In the genomic region with DNA sequence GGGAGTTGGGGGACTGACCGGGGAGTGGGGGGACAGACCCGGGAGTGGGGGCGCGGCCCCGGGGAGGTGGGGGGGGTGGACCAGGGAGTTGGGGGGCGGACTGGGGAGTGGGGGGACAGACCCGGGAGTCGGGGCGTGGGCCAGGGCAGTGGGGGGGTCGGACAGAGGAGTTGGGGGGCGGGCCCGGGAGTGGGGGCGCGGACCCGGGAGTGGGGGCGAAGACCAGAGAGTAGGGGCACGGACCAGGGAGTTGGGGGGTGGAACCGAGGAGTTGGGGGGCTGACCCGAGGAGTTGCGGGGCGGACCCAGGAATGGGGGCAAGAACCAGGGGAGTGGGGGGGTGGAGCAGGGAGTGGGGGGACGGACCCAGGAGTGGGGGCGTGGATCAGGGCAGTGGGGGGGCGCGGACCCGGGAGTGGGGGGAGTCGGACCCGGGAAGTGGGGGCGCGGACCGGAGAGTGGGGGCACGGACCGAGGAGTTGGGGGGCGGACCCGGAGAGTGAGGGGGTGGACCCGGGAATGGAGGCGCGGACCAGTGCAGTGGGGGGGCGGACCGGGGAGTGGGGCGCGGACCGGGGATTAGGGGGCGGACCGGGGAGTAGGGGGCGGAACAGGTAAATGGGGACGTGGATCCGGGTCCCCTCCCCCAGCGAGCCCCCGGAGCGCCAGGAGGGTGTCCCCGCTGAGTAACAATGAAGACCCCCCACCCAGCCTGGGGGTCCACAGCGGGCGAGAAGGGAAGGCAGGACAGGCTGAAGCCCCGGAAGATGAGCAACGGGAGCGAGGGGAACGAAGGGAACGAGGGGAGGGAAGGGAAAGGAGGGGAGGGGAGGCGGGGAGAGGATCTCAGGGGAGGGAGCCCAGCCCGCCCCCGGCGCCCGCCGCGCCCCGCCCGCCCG, we compare ENCODE assay signal across 9 cellular contexts. TPM values are rescaled to one million over a fixed set of nuclear protein-coding genes. Genes with fewer than 3 reads are reported as not detected.
DNase-seq lines count a peak whose midpoint lies in the region; ATAC-seq lines count a peak whose summit lies in the region.
"Had no signal": no experiment of that assay in that cellular context is flagged by ENCODE, and none has a peak within 500 bp of the region (broad histone marks: within the 10 kb centered on the region; RNA-seq: fewer than 3 reads in every experiment).

No MANE protein-coding gene starts in this region.

- H2AFZ ChIP-seq in trophoblast cell (ENCODE audit: insufficient read depth, low read length, poor library complexity): peak overlapping the region; percentile 83

- no peak overlapping the region for H2BK12ac ChIP-seq in trophoblast cell (ENCODE audit: low read length)

- H3K4me2 ChIP-seq in trophoblast cell (ENCODE audit: low read length): peak overlapping the region; percentile 63

- peak overlapping the region; percentile 97 for H3K14ac ChIP-seq in trophoblast cell (ENCODE audit: low read length)

- H3K9ac ChIP-seq in trophoblast cell (ENCODE audit: low read length): peak overlapping the region; percentile 85

- H3K27ac ChIP-seq in trophoblast cell (ENCODE audit: low read depth, low read length): no peak overlapping the region

- H4K8ac ChIP-seq in trophoblast cell (ENCODE audit: low read depth, low read length): peak overlapping the region; percentile 87

- peaks cover 7 to 20% of the 10 kb centered on the region in 2 experiments for H3K4me1 ChIP-seq in trophoblast cell (ENCODE audit: control insufficient read depth in 1 of 2, insufficient read depth in 2 of 2, low read length in 2 of 2)

- H3K79me2 ChIP-seq in trophoblast cell (ENCODE audit: control insufficient read depth, insufficient read depth, low read length, poor library complexity): peaks cover 9% of the 10 kb centered on the region

- H3K36me3 ChIP-seq in trophoblast cell (ENCODE audit: control insufficient read depth in 1 of 2, insufficient read depth in 2 of 2, low read length in 2 of 2): peaks cover 0 to 2% of the 10 kb centered on the region in 2 experiments

- H3K79me1 ChIP-seq in trophoblast cell (ENCODE audit: low read length): peaks cover 6% of the 10 kb centered on the region

- peak overlapping the region; percentile 95 for H4K91ac ChIP-seq in trophoblast cell (ENCODE audit: low read depth, low read length)

- peak overlapping the region; percentile 82 for H2BK120ac ChIP-seq in trophoblast cell (ENCODE audit: insufficient read depth, low read length, poor library complexity)

- peak overlapping the region; percentile 80 for H2BK5ac ChIP-seq in trophoblast cell (ENCODE audit: low read depth, low read length, poor library complexity)

- peak overlapping the region; percentile 93 for H3K4me3 ChIP-seq in trophoblast cell (ENCODE audit: low read depth, low read length)

- DNase-seq in NCI-H1092 treated with DMSO at 0.1 percent for 48 hours (lab: John Stamatoyannopoulos, UW) (peak; percentile 60), NCI-H1092 (lab: John Stamatoyannopoulos, UW) (no peak), T-helper 2 cell (peak in 3 of 5 experiments; percentile 29 to 46 (median 38)), trophoblast cell (no peak), NOMO-1 treated with dmso at 0.1 percent for 144 hours (lab: John Stamatoyannopoulos, UW; ENCODE audit: unreplicated experiment) (no peak), NCI-H1436 (lab: John Stamatoyannopoulos, UW) (no peak)

- WGBS in trophoblast cell (ENCODE audit: extremely low coverage, insufficient coverage, insufficient read length): no CpG with 5 or more reads among the region's 69 CpGs

- H3K9me3 ChIP-seq in trophoblast cell (ENCODE audit: insufficient read depth, low read depth, low read length): peaks cover 4% of the 10 kb centered on the region

- H3K18ac ChIP-seq in trophoblast cell (ENCODE audit: low read length): peak overlapping the region; percentile 91

- H4K12ac ChIP-seq in trophoblast cell (ENCODE audit: low read depth, low read length): peak overlapping the region; percentile 81

- H2AK5ac ChIP-seq in trophoblast cell (ENCODE audit: low read length): no peak overlapping the region

- H3K27me3 ChIP-seq in trophoblast cell (ENCODE audit: insufficient read depth, low read length): peaks cover 5% of the 10 kb centered on the region

- peak overlapping the region; percentile 99 for H3K4ac ChIP-seq in trophoblast cell (ENCODE audit: low read depth, low read length)

- H3K23ac ChIP-seq in trophoblast cell (ENCODE audit: low read length): no peak overlapping the region

- ATAC-seq in esophagus mucosa (peak; percentile 4), GM21381 (IDR thresholded peaks at IDR 0.05; ENCODE audit: unreplicated experiment) (no peak)

RNA-seq across cellular contexts. Expression of gene R3HDM4, which starts 0.6 kb away (rescaled TPM):
- 59.2 TPM for total RNA-seq in esophagus mucosa
- 51.5 and 52.5 TPM in 2 replicates for polyA plus RNA-seq in trophoblast cell (2013)

RNA-seq across cellular contexts. Expression of gene KISS1R, which starts 4.7 kb away (rescaled TPM):
- not detected for total RNA-seq in esophagus mucosa
- 0.10 and 0.14 TPM in 2 replicates for polyA plus RNA-seq in trophoblast cell (2013)

RNA-seq across cellular contexts. Expression of gene ARID3A, which starts 13.4 kb away (rescaled TPM):
- total RNA-seq in esophagus mucosa: 6.9 TPM
- polyA plus RNA-seq in trophoblast cell (2013): 445 and 449 TPM in 2 replicates

RNA-seq across cellular contexts. Expression of gene RNU6-9, which starts 19.1 kb away (rescaled TPM):
- not detected for total RNA-seq in esophagus mucosa
- polyA plus RNA-seq in trophoblast cell (2013): not detected in 2 replicates
- total RNA-seq: activated CD8-positive, alpha-beta memory T cell treated with anti-CD3 and anti-CD28 coated beads for 36 hours had no signal

RNA-seq across cellular contexts. Expression of gene MED16, which starts 19.4 kb away (rescaled TPM):
- 43.5 TPM for total RNA-seq in esophagus mucosa
- 24.8 and 25.9 TPM in 2 replicates for polyA plus RNA-seq in trophoblast cell (2013)

Comparison
In these comparisons a context has a peak if more than half of its experiments do, and no peak if none do; other contexts are left out.
1. DNase-seq: peak in NCI-H1092 treated with DMSO at 0.1 percent for 48 hours (single experiment) and T-helper 2 cell (3 of 5); none in NCI-H1092 (single experiment), trophoblast cell (0 of 2), NOMO-1 treated with dmso at 0.1 percent for 144 hours (single experiment) and NCI-H1436 (single experiment).